ENCODE assay signal across 9 cellular contexts in the genomic region with DNA sequence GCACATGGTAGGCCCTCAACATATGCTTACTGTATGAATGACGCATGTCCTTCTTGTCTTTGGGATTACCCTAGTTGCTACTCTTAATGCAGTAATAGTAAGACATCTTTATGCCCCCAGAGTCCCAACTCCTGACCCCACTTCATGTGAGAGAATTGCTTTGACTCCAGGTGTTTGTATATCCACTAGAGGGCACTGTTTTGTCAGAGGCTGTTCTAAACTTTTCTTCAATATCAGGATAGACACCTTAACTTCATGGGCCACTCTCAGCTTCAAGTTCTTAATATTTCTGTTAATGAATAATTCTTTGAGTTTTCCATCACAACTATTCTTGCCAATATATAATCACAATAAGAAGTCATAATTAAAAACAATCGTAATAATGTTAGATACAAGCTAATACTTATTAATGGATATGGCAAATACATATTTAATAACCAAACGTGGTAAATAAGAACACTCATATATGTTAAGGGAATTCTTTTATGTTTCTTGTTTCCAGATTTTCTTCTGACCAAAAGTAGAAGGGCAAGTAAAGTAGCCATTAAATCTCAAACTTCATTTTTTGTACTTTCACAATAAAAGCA.
DNase-seq lines count a peak whose midpoint lies in the region; ATAC-seq and TF ChIP-seq lines count a peak whose summit lies in the region.
"Had no signal": no experiment of that assay in that cellular context is flagged by ENCODE, and none has a peak within 500 bp of the region (broad histone marks: within the 10 kb centered on the region; RNA-seq: fewer than 3 reads in every experiment).

No MANE protein-coding gene starts in this region.

- no peaks in the 10 kb centered on the region for H3K4me1 Mint-ChIP-seq in CD14-positive monocyte
- H3K4me1 Mint-ChIP-seq: central memory CD8-positive, alpha-beta T cell had no signal

- no peak overlapping the region for H3K4me3 Mint-ChIP-seq in CD14-positive monocyte
- H3K4me3 Mint-ChIP-seq: central memory CD8-positive, alpha-beta T cell had no signal

- TF ChIP-seq CTCF in CD14-positive monocyte (IDR thresholded peaks at IDR 0.05): peak; percentile 61
- TF ChIP-seq CTCF in LNCAP (IDR thresholded peaks at IDR 0.05): peak; percentile 79
- TF ChIP-seq CTCF in RWPE1 (conservative IDR thresholded peaks at IDR 0.05; ENCODE audit: low read depth): peak; percentile 75
- TF ChIP-seq CTCF in fibroblast of the aortic adventitia (IDR thresholded peaks at IDR 0.05; ENCODE audit: insufficient read depth, low read length): peak; percentile 74

- peaks cover 0 to 3% (median 2%) of the 10 kb centered on the region in 3 donors for H3K27me3 Mint-ChIP-seq in CD14-positive monocyte (ENCODE audit: low read depth in 3 of 3)
- H3K27me3 Mint-ChIP-seq: central memory CD8-positive, alpha-beta T cell had no signal

- no peak overlapping the region for H3K27ac ChIP-seq in RWPE1

- no peaks in the 10 kb centered on the region for H3K36me3 Mint-ChIP-seq in CD14-positive monocyte

- no peak overlapping the region for H3K4me3 ChIP-seq in fibroblast of the aortic adventitia (ENCODE audit: low read depth, low read length)

- H3K27ac Mint-ChIP-seq in CD14-positive monocyte: no peak overlapping the region

- intact Hi-C loops in CD14-positive monocyte (cut with micrococcal nuclease): no loop called here

- H3K9me3 Mint-ChIP-seq in CD14-positive monocyte: peaks cover 0 to 3% (median under 1%) of the 10 kb centered on the region in 7 donors

- no peak for DNase-seq in CD14-positive monocyte (ENCODE audit: low spot score)
- DNase-seq in RWPE1 (ENCODE audit: low spot score): peak; percentile 52
- peak; percentile 54 for DNase-seq in fibroblast of the aortic adventitia (ENCODE audit: low read depth)
- peak; percentile 22 for DNase-seq in retina
- no peak for DNase-seq in dedifferentiated amniotic fluid mesenchymal stem cell (ENCODE audit: extremely low spot score)

- ATAC-seq in GM19395 (IDR thresholded peaks at IDR 0.05; ENCODE audit: unreplicated experiment): peak; percentile 83
- no peak for ATAC-seq in HG02840 (IDR thresholded peaks at IDR 0.05; ENCODE audit: low FRiP score, unreplicated experiment)

- CTCF ChIA-PET in RWPE1 (lab: Yijun Ruan, JAX): interaction anchor here (0.6 to 1.7 kb wide), 13 partner anchors 9 to 1397 kb away, joined by 3 to 22 read pairs (median 3); no protein-coding TSS in a partner anchor

- POLR2A ChIA-PET in RWPE1 (lab: Yijun Ruan, JAX; ENCODE audit: low non-redundant PET): no interaction called here

Comparison
In these comparisons a context has a peak if more than half of its experiments do, and no peak if none do; other contexts are left out.
1. DNase-seq: peak in RWPE1 (single experiment), fibroblast of the aortic adventitia (single experiment) and retina (single experiment); none in CD14-positive monocyte (single experiment) and dedifferentiated amniotic fluid mesenchymal stem cell (single experiment).
2. Peak in every context shown above with its lines, with median percentiles within 50 percentile points of each other: CTCF ChIP-seq.